In the genomic region with DNA sequence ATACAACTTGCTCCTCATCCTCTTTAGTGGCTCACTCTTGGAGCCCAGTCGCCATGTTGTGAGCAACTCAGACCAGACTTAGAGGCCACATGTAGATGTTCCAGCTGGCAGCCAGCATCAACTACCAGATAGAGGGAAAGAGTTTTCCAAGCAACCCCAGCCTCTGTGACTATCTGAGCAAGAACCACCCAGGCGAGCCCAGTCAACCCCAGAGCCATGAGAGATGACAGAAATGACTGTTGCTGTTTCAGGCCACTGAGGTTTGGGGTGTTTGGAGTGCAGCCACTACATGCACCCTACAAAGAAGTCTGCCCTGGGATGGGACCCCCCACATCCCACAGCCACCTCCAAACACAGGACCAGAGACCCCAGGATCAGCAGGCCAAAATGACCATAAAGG, we compare ENCODE assay signal across 23 cellular contexts. TPM values are rescaled to one million over a fixed set of nuclear protein-coding genes. Genes with fewer than 3 reads are reported as not detected.
"Had no signal": no experiment of that assay in that cellular context is flagged by ENCODE, and none has a peak within 500 bp of the region (broad histone marks: within the 10 kb centered on the region; RNA-seq: fewer than 3 reads in every experiment).

No MANE protein-coding gene starts in this region.

- DNase-seq: Karpas-422, KG1, MG63, NCI-H1092, NCI-H1105 treated with DMSO at 0.1 percent for 48 hours, NCI-H1417 treated with DMSO at 0.1 percent for 48 hours, NCI-H146, NCI-H1694 treated with DMSO at 0.1 percent for 48 hours, NCI-H1930, NCI-H2081, NCI-H2107, NCI-H2227 treated with DMSO at 0.1 percent for 48 hours, NCI-H524, NCI-H526 treated with DMSO at 0.1 percent for 48 hours, NCI-H748 treated with DMSO at 0.1 percent for 48 hours, Right ventricle myocardium superior, RPMI8226, SIG-M5 had no signal

- H3K4me1 ChIP-seq: SJSA1 had no signal

- FAIRE-seq: RCC 7860 had no signal

- H3K36me3 ChIP-seq: MG63, SJSA1 had no signal

- H3K27me3 ChIP-seq: MG63 had no signal

- H3K4me3 ChIP-seq: MG63, SJSA1, SK-N-MC had no signal

- H3K27ac ChIP-seq: SJSA1, SK-N-MC had no signal

- H3K9me3 ChIP-seq: MG63, SJSA1 had no signal

RNA-seq across cellular contexts. Expression of a gene that starts 24.8 kb away (rescaled TPM):
- total RNA-seq: HT-29, NCI-H460, SJSA1 had no signal
